ENCODE assay signal across 1 cellular context in the genomic region with DNA sequence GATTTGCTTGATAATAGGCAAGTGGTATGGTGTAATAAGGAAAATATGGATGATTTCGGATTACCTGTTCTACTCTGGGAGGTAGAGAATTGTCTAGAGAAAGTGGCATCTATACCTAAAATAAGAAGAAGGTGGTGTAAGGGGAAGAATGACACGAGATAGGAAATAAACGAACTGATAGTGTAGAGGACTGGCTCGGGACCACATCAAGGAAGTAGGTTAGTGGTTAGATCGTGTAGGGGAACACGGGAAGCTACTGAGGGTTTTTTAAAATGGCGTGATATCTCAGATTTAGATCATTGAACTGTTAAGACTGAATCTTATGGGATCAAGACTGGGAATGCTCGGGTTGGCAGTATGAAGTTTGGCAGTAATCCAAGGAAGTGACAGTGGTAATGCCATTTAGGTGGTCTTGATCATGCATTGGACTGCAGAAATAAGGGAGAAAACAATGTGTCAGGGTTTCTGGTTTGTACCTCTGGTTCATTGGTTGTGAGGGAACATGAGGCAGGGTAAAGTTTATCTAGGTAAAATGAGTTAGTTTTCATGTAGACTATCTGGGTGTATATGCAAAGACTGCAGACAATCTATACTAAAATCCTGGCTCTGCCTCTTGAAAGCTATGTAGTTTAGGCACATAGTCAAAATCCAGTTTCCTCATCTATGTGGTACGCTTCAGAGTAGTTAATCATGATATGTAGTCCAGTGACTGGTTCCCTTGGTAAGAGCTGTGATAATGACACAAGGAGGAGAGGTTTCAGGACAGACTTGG.
TF ChIP-seq lines count a peak whose summit lies in the region.

No MANE protein-coding gene starts in this region.

TF ChIP-seq in PFSK-1, 5 proteins besides CTCF, POLR2A, EP300 and RAD21 (continued from another document):
- TF ChIP-seq FOXP2 (optimal IDR thresholded peaks at IDR 0.05; ENCODE audit: borderline replicate concordance, extremely low read depth, extremely low read length, insufficient read depth), result no peak
- TF ChIP-seq TAF1 (IDR thresholded peaks at IDR 0.05; ENCODE audit: borderline replicate concordance, insufficient read depth, low read length), result no peak
